In the genomic region with DNA sequence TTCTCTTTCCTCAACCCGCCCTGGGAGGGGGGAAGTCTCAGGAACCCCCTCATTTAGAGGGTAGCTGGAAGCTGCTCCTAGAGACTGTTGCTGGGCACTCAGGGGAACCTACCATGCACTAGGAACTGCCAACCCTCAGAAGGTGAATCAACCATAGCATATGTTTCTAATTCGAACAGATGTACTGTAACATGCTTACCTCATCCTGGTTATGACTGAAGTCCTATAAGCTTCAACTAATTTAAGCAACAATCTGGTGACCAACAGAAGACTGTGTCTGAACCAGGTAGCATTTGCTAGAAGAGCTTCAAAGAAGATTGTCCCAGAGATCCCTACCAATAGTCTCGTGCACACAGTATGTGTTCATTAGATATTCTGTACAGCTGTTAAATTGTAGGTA, we compare ENCODE assay signal across 21 cellular contexts.
"Had no signal": no experiment of that assay in that cellular context is flagged by ENCODE, and none has a peak within 500 bp of the region (broad histone marks: within the 10 kb centered on the region; RNA-seq: fewer than 3 reads in every experiment).

No MANE protein-coding gene starts in this region.

- DNase-seq: activated B cell treated with CpG ODN at 0.5 μM for 24 hours; activated CD4-positive, alpha-beta T cell treated with anti-CD3 and anti-CD28 coated beads, Interleukin-2, amount 50 U/mL, for 4 hours; activated CD8-positive, alpha-beta memory T cell treated with anti-CD3 and anti-CD28 coated beads for 24 hours; activated effector memory CD4-positive, alpha-beta T cell treated with Interleukin-2 at 50 U/mL for 16 hours; activated naive CD4-positive, alpha-beta T cell treated with Interleukin-2 at 50 U/mL for 16 hours; adrenal gland; aorta; body of pancreas; dermis blood vessel endothelial cell; effector CD4-positive, alpha-beta T cell; heart right ventricle; lower lobe of right lung; mesenchymal stem cell; naive thymus-derived CD8-positive, alpha-beta T cell; occipital lobe; stimulated activated CD4-positive, alpha-beta T cell treated with anti-CD3 and anti-CD28 coated beads, Interleukin-2, amount 100 ng/mL, for 48 hours; stimulated activated naive CD4-positive, alpha-beta T cell treated with Interleukin-2 at 50 U/mL for 16 hours; uterus had no signal

- ATAC-seq: body of pancreas; heart right ventricle; lower lobe of right lung; naive thymus-derived CD8-positive, alpha-beta T cell had no signal

- H3K4me3 ChIP-seq: adrenal gland, body of pancreas, esophagus muscularis mucosa, heart right ventricle, lower lobe of right lung, right atrium auricular region, thoracic aorta, uterus had no signal
